In the genomic region with DNA sequence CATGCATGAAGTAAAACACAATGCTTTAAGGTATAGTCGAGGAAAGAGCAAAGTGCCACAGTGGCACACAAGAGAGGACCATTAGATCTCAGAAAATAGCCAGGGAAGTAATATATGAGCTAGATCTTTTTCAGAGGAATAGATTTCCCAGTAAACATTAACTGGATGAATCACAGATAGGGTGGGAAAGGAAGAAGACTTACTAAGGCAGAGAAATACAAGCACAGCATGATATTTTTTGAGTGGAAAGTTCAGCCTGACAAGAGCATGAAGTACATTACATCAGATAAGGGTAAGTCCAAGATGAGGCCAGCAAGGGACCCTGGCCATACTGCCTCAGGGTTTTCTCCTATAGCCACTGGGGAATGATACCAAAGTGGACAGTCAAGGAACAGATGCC, we compare ENCODE assay signal across 23 cellular contexts.
"Had no signal": no experiment of that assay in that cellular context is flagged by ENCODE, and none has a peak within 500 bp of the region (broad histone marks: within the 10 kb centered on the region; RNA-seq: fewer than 3 reads in every experiment).

No MANE protein-coding gene starts in this region.

- H3K4me3 ChIP-seq: coronary artery, dorsolateral prefrontal cortex, lung, right atrium auricular region, sigmoid colon, skin epidermis, stomach, thoracic aorta had no signal

- H3K27ac ChIP-seq: coronary artery, neutrophil, right atrium auricular region, sigmoid colon, skin epidermis, stomach, thoracic aorta had no signal

- H3K27me3 ChIP-seq: dorsolateral prefrontal cortex, neutrophil, right atrium auricular region, sigmoid colon, stomach had no signal

- H3K9me3 ChIP-seq: neutrophil, right atrium auricular region, sigmoid colon, stomach, thoracic aorta had no signal

- H3K36me3 ChIP-seq: neutrophil, right atrium auricular region, sigmoid colon, stomach, thoracic aorta had no signal

- ATAC-seq: esophagus mucosa; left colon; left ventricle myocardium superior; naive thymus-derived CD4-positive, alpha-beta T cell had no signal

- DNase-seq: dorsolateral prefrontal cortex; effector CD8-positive, alpha-beta T cell; glutamatergic neuron; islet precursor cell; left colon; left ventricle myocardium superior; mesendoderm; naive thymus-derived CD4-positive, alpha-beta T cell; posterior cingulate gyrus; sigmoid colon; stimulated activated CD4-positive, alpha-beta T cell treated with anti-CD3 and anti-CD28 coated beads, Interleukin-2, amount 100 ng/mL, for 24 hours; stimulated activated CD4-positive, alpha-beta T cell treated with anti-CD3 and anti-CD28 coated beads, Interleukin-4, amount 100 ng/mL, for 4 hours; stimulated activated naive CD4-positive, alpha-beta T cell; stomach; substantia nigra; trophoblast cell had no signal

- H3K4me1 ChIP-seq: right atrium auricular region, sigmoid colon, stomach had no signal
